Comparison of ENCODE assay signal across 24 cellular contexts in genomic region chr10:68318331-68319059, GRCh38.
"Had no signal": no experiment of that assay in that cellular context is flagged by ENCODE, and none has a peak within 500 bp of the region (broad histone marks: within the 10 kb centered on the region; RNA-seq: fewer than 3 reads in every experiment).

No MANE protein-coding gene starts in this region.

- H3K4me1 Mint-ChIP-seq: central memory CD8-positive, alpha-beta T cell; neural crest cell had no signal

- H3K27ac ChIP-seq: left lung, pancreas, right atrium auricular region, spleen, suprapubic skin, tibial artery, VCaP had no signal

- DNase-seq: activated CD4-positive, alpha-beta T cell treated with anti-CD3 and anti-CD28 coated beads for 48 hours; activated CD4-positive, alpha-beta T cell treated with anti-CD3 and anti-CD28 coated beads, Interleukin-2, amount 50 U/mL, for 48 hours; activated T-cell treated with anti-CD3 and anti-CD28 coated beads, Interleukin-2, amount 50 U/mL, for 48 hours; effector CD8-positive, alpha-beta T cell; glutamatergic neuron; left lung; naive thymus-derived CD8-positive, alpha-beta T cell; nucleus accumbens; pancreas; SK-N-SH; spleen; stimulated activated naive CD4-positive, alpha-beta T cell; SW 1271; T-helper 9 cell; tibial artery had no signal

- H3K36me3 ChIP-seq: left lung, pancreas, right atrium auricular region, spleen, suprapubic skin had no signal

- ATAC-seq: activated CD4-positive, CD25-positive, alpha-beta regulatory T cell treated with anti-CD3 and anti-CD28 coated beads, Interleukin-2, amount 50 U/mL, for 24 hours; left lung; naive thymus-derived CD8-positive, alpha-beta T cell; pancreas had no signal

- H3K9me3 ChIP-seq: pancreas, suprapubic skin had no signal

- H3K27ac Mint-ChIP-seq: activated naive CD4-positive, alpha-beta T cell treated with anti-CD3 and anti-CD28 coated beads, Interleukin-2, amount 50 U/mL, for 24 hours; activated T-helper 2 cell treated with anti-CD3 and anti-CD28 coated beads, Interferon-gamma antibody, Interleukin-2, Interleukin-4, amounts not matched to agents 10 μg/mL and 5 μg/mL and 100 μg/mL, durations not matched to agents 14 hours and 24 hours and 36 hours; T-helper 1 cell treated with Interleukin-12 subunit alpha and Interleukin-12 subunit beta and Interleukin-4 antibody, amounts not matched to agents 30 μg/mL and 1 μg/mL, for 36 hours had no signal

- H3K27me3 Mint-ChIP-seq: activated naive CD4-positive, alpha-beta T cell treated with anti-CD3 and anti-CD28 coated beads, Interleukin-2, amount 50 U/mL, for 24 hours; central memory CD8-positive, alpha-beta T cell had no signal

- H3K27me3 ChIP-seq: left lung, pancreas, right atrium auricular region, spleen, suprapubic skin, tibial artery had no signal

- H3K9ac ChIP-seq: SK-N-SH had no signal

- H3K4me3 Mint-ChIP-seq: activated naive CD4-positive, alpha-beta T cell treated with anti-CD3 and anti-CD28 coated beads, Interleukin-2, amount 50 U/mL, for 24 hours; central memory CD8-positive, alpha-beta T cell; naive thymus-derived CD8-positive, alpha-beta T cell; neural crest cell; T-helper 1 cell treated with Interleukin-12 subunit alpha and Interleukin-12 subunit beta and Interleukin-4 antibody, amounts not matched to agents 30 μg/mL and 1 μg/mL, for 36 hours had no signal

- H3K4me3 ChIP-seq: left lung, pancreas, right atrium auricular region, spleen, suprapubic skin, tibial artery had no signal

- H3K4me1 ChIP-seq: left lung, pancreas, right atrium auricular region, suprapubic skin, tibial artery had no signal

- H3K9me3 Mint-ChIP-seq: activated naive CD4-positive, alpha-beta T cell treated with anti-CD3 and anti-CD28 coated beads, Interleukin-2, amount 50 U/mL, for 24 hours had no signal
